ENCODE assay signal across 1 cellular context in the genomic region with DNA sequence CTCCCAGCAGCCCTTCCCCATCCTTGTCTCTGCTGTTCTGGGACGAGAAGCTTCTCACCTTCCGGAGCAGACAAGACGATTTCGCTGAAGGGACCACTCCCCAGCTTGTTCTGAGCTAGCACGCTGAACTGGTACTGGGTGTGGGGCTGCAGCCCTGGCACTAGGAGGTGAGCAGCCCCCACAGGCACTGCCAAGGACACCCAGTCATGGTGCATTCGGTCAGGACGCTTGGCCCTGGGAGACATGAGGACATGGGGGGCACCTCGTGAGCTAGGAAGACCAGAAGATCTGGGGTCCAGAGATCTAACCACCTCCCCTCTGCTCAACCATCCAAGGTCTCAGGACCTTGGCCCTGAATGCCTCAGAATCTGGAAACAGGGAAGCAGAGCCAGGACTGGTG.
TF ChIP-seq lines count a peak whose summit lies in the region.

No MANE protein-coding gene starts in this region.

TF ChIP-seq in IMR-90, 13 proteins besides CTCF, POLR2A, EP300 and RAD21:
- TF ChIP-seq MXI1 (IDR thresholded peaks at IDR 0.05; ENCODE audit: borderline replicate concordance, low read depth, low read length) (no peak), CHD1 (IDR thresholded peaks at IDR 0.05; ENCODE audit: low read depth, low read length) (no peak), CEBPB (IDR thresholded peaks at IDR 0.05; ENCODE audit: low read depth, low read length) (no peak), USF2 (IDR thresholded peaks at IDR 0.05; ENCODE audit: low read depth, low read length) (no peak), RFX5 (IDR thresholded peaks at IDR 0.05; ENCODE audit: low read depth, low read length) (no peak)
